1 cellular context compared by ENCODE assay signal in the genomic region with DNA sequence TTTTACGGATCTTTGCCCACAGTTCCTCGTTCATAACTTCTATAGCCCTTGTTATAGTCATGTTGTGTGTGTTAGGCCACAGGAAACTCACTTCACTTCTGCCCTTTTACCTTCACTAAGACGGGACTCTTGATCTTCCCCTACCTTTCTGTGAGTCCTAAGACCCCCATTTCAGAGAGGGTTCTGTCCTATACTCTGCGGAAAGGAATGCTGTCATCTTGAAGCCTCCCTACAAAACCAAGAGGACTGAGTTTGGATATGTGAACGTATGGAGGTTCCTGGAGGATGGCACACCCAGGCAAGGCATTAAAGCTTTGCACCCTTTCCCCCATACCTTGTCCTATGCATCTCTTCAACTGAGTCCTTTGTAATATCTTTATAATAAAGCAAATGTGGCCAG.
TF ChIP-seq lines count a peak whose summit lies in the region.

No MANE protein-coding gene starts in this region.

TF ChIP-seq in GM12878, 131 proteins besides CTCF, POLR2A, EP300 and RAD21:
- TF ChIP-seq NFIC (IDR thresholded peaks at IDR 0.05; ENCODE audit: low read depth, low read length) (peak; percentile 28; the same call in 1 of the 2 replicates), RFX5 (IDR thresholded peaks at IDR 0.05; ENCODE audit: low read depth, low read length) (no peak)
TF ChIP-seq in GM12878: peak in this region for 1.
